Comparison of ENCODE assay signal across 1 cellular context in genomic region chr15:82338573-82338972, GRCh38.
TF ChIP-seq lines count a peak whose summit lies in the region.

No MANE protein-coding gene starts in this region.

TF ChIP-seq in K562, 482 proteins besides CTCF, POLR2A, EP300 and RAD21:
- peak in 1 of 2 experiments; percentile 2 for TF ChIP-seq E2F6 (IDR thresholded peaks at IDR 0.05; ENCODE audit: borderline replicate concordance in 1 of 2, extremely low read depth in 1 of 2, insufficient read depth in 1 of 2, insufficient read length in 1 of 2, low read depth in 1 of 2, low read length in 1 of 2, poor library complexity in 1 of 2, severe bottlenecking in 1 of 2)
